ENCODE assay signal across 8 cellular contexts in the genomic region with DNA sequence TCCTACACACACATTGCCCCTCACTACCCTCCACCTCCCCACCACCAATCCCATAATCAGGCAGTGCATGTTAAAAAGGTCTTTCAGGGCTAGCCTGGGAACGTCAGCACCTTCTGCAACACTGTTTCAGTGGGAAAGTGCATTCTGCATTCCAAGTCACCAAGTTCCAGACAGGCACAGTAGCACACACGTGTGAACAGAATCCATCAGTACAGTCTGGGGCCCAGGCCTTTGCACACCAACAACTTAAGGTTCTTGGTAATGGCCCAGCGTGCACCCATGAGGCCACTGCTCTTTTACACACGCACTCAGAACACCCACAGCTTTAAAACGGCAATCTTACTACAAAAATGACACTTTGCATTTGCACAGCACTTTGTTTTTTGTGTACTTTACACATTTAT. TPM values are rescaled to one million over a fixed set of nuclear protein-coding genes. Genes with fewer than 3 reads are reported as not detected.
DNase-seq lines count a peak whose midpoint lies in the region; ATAC-seq and TF ChIP-seq lines count a peak whose summit lies in the region.

No MANE protein-coding gene starts in this region.

- no peaks in the 10 kb centered on the region for H3K9me3 ChIP-seq in SK-N-SH

- peak overlapping the region; percentile 95 for H3K4me2 ChIP-seq in SK-N-SH

- CTCF ChIA-PET in SK-N-SH (lab: Yijun Ruan, JAX): no interaction called here

- peaks cover 55% of the 10 kb centered on the region for H4K20me1 ChIP-seq in SK-N-SH (ENCODE audit: insufficient read depth)

- ATAC-seq in HG03460 (IDR thresholded peaks at IDR 0.05; ENCODE audit: unreplicated experiment) (no peak), GM18867 (IDR thresholded peaks at IDR 0.05; ENCODE audit: unreplicated experiment) (no peak)

- TF ChIP-seq CTCF in GM12865 (IDR thresholded peaks at IDR 0.05; ENCODE audit: insufficient read depth, low read depth, low read length, missing control alignments) (no peak), SK-N-SH (IDR thresholded peaks at IDR 0.05) (no peak), fibroblast of mammary gland (conservative IDR thresholded peaks at IDR 0.05; ENCODE audit: control insufficient read depth, insufficient read depth, low read depth, low read length) (no peak)

- 11% methylated on average over 5 of the region's 5 CpGs for WGBS in SK-N-SH (ENCODE audit: low lambda C conversion rate)

- no peak overlapping the region for H2AFZ ChIP-seq in SK-N-SH (ENCODE audit: low read depth)

- peak overlapping the region; percentile 76 to 99; a peak in 3 of 4 replicates for H3K27ac ChIP-seq in SK-N-SH (ENCODE audit: low read depth in 2 of 2, low read length in 1 of 2)

- POLR2A ChIA-PET in SK-N-SH (lab: Yijun Ruan, JAX): no interaction called here

- peak overlapping the region; percentile 99 for H3K9ac ChIP-seq in SK-N-SH

- H3F3A ChIP-seq in SK-N-SH (replicated peaks; ENCODE audit: insufficient read depth): peaks cover 68% of the 10 kb centered on the region

- no peak for TF ChIP-seq EP300 in SK-N-SH (IDR thresholded peaks at IDR 0.05; ENCODE audit: borderline replicate concordance in 1 of 2, low read depth in 1 of 2, low read length in 1 of 2)

- peaks cover 11 to 56% of the 10 kb centered on the region in 2 experiments for H3K4me1 ChIP-seq in SK-N-SH (ENCODE audit: control insufficient read depth in 1 of 2, insufficient read depth in 2 of 2, low read depth in 1 of 2, low read length in 1 of 2)

- intact Hi-C loops in posterior vena cava (cut with DNase I): no loop called here

- DNase-seq in GM12865 (ENCODE audit: low read depth): no peak
- no peak for DNase-seq in SK-N-SH
- DNase-seq in fibroblast of mammary gland (ENCODE audit: low read depth): no peak
- no peak for DNase-seq in skeletal muscle cell (ENCODE audit: low read depth)
- DNase-seq in posterior vena cava (ENCODE audit: low spot score): no peak
- DNase-seq in hippocampal formation (lab: John Stamatoyannopoulos, UW): no peak

- no peak for TF ChIP-seq RAD21 in SK-N-SH (IDR thresholded peaks at IDR 0.05; ENCODE audit: low read length)

- H3K27me3 ChIP-seq in SK-N-SH (ENCODE audit: insufficient read depth): no peaks in the 10 kb centered on the region

- H3K4me3 ChIP-seq in GM12865 (ENCODE audit: low read depth, low read length) (peak overlapping the region; percentile 58), SK-N-SH (ENCODE audit: low read depth in 2 of 2, low read length in 1 of 2) (peak overlapping the region; percentile 62 to 95), fibroblast of mammary gland (ENCODE audit: control insufficient read depth, low read depth, low read length) (peak overlapping the region; percentile 98), skeletal muscle cell (ENCODE audit: low read depth, low read length) (peak overlapping the region; percentile 78)

- peaks cover 14 to 45% of the 10 kb centered on the region in 2 experiments for H3K36me3 ChIP-seq in SK-N-SH (replicated peaks in 1 of 2; ENCODE audit: control insufficient read depth in 1 of 2, insufficient read depth in 2 of 2, low read length in 1 of 2)

- H3K79me2 ChIP-seq in SK-N-SH (ENCODE audit: insufficient read depth): peaks cover 78% of the 10 kb centered on the region

- H3K9me2 ChIP-seq in SK-N-SH: no peaks in the 10 kb centered on the region

TF ChIP-seq in SK-N-SH, 30 proteins besides CTCF, POLR2A, EP300 and RAD21 (continues in another document):
- TF ChIP-seq RCOR1 (IDR thresholded peaks at IDR 0.05; ENCODE audit: low read length) (no peak), MXI1 (IDR thresholded peaks at IDR 0.05; ENCODE audit: low read depth, low read length) (no peak), SIN3A (IDR thresholded peaks at IDR 0.05; ENCODE audit: borderline replicate concordance, low read depth, low read length) (peak; percentile 58; the same call in 1 of the 2 replicates), MEF2A (IDR thresholded peaks at IDR 0.05; ENCODE audit: borderline replicate concordance, low read depth) (no peak), POLR2AphosphoS5 (IDR thresholded peaks at IDR 0.05; ENCODE audit: low read depth, low read length) (peak; percentile 48; the same call in 1 of the 2 replicates), FOXM1 (IDR thresholded peaks at IDR 0.05; ENCODE audit: low read depth) (0 out of 2 replicates have a peak, but pooled peaks have one; percentile 27), TCF12 (IDR thresholded peaks at IDR 0.05) (no peak), TEAD4 (IDR thresholded peaks at IDR 0.05; ENCODE audit: borderline replicate concordance, insufficient read depth) (no peak), TAF1 (IDR thresholded peaks at IDR 0.05; ENCODE audit: borderline replicate concordance, low read depth, low read length) (0 out of 2 replicates have a peak, but pooled peaks have one; percentile 5), YY1 (IDR thresholded peaks at IDR 0.05; ENCODE audit: low read depth) (no peak), SMC3 (IDR thresholded peaks at IDR 0.05; ENCODE audit: low read depth, low read length) (no peak; the same call in 1 of the 2 replicates), NRF1 (IDR thresholded peaks at IDR 0.05; ENCODE audit: low read depth, low read length) (no peak), JUND (IDR thresholded peaks at IDR 0.05) (no peak)
- TF ChIP-seq, protein P1, sequence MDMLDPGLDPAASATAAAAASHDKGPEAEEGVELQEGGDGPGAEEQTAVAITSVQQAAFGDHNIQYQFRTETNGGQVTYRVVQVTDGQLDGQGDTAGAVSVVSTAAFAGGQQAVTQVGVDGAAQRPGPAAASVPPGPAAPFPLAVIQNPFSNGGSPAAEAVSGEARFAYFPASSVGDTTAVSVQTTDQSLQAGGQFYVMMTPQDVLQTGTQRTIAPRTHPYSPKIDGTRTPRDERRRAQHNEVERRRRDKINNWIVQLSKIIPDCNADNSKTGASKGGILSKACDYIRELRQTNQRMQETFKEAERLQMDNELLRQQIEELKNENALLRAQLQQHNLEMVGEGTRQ (IDR thresholded peaks at IDR 0.05; ENCODE audit: borderline replicate concordance, low read depth, low read length): no peak
- TF ChIP-seq, protein P2, sequence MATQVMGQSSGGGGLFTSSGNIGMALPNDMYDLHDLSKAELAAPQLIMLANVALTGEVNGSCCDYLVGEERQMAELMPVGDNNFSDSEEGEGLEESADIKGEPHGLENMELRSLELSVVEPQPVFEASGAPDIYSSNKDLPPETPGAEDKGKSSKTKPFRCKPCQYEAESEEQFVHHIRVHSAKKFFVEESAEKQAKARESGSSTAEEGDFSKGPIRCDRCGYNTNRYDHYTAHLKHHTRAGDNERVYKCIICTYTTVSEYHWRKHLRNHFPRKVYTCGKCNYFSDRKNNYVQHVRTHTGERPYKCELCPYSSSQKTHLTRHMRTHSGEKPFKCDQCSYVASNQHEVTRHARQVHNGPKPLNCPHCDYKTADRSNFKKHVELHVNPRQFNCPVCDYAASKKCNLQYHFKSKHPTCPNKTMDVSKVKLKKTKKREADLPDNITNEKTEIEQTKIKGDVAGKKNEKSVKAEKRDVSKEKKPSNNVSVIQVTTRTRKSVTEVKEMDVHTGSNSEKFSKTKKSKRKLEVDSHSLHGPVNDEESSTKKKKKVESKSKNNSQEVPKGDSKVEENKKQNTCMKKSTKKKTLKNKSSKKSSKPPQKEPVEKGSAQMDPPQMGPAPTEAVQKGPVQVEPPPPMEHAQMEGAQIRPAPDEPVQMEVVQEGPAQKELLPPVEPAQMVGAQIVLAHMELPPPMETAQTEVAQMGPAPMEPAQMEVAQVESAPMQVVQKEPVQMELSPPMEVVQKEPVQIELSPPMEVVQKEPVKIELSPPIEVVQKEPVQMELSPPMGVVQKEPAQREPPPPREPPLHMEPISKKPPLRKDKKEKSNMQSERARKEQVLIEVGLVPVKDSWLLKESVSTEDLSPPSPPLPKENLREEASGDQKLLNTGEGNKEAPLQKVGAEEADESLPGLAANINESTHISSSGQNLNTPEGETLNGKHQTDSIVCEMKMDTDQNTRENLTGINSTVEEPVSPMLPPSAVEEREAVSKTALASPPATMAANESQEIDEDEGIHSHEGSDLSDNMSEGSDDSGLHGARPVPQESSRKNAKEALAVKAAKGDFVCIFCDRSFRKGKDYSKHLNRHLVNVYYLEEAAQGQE (IDR thresholded peaks at IDR 0.05; ENCODE audit: low read depth, low read length): no peak
- TF ChIP-seq, protein P3, sequence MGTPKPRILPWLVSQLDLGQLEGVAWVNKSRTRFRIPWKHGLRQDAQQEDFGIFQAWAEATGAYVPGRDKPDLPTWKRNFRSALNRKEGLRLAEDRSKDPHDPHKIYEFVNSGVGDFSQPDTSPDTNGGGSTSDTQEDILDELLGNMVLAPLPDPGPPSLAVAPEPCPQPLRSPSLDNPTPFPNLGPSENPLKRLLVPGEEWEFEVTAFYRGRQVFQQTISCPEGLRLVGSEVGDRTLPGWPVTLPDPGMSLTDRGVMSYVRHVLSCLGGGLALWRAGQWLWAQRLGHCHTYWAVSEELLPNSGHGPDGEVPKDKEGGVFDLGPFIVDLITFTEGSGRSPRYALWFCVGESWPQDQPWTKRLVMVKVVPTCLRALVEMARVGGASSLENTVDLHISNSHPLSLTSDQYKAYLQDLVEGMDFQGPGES (IDR thresholded peaks at IDR 0.05; ENCODE audit: low read depth, low read length): no peak
- TF ChIP-seq, protein P4, sequence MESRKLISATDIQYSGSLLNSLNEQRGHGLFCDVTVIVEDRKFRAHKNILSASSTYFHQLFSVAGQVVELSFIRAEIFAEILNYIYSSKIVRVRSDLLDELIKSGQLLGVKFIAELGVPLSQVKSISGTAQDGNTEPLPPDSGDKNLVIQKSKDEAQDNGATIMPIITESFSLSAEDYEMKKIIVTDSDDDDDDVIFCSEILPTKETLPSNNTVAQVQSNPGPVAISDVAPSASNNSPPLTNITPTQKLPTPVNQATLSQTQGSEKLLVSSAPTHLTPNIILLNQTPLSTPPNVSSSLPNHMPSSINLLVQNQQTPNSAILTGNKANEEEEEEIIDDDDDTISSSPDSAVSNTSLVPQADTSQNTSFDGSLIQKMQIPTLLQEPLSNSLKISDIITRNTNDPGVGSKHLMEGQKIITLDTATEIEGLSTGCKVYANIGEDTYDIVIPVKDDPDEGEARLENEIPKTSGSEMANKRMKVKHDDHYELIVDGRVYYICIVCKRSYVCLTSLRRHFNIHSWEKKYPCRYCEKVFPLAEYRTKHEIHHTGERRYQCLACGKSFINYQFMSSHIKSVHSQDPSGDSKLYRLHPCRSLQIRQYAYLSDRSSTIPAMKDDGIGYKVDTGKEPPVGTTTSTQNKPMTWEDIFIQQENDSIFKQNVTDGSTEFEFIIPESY (IDR thresholded peaks at IDR 0.05; ENCODE audit: borderline replicate concordance, low read depth): no peak

RNA-seq across cellular contexts. Expression of a gene that starts 1.2 kb away (rescaled TPM):
- 4,669 and 5,711 TPM in 2 replicates for polyA plus RNA-seq in SK-N-SH (2012; rRNA removed)
- 5,477 and 5,705 TPM in 2 replicates for polyA plus RNA-seq in SK-N-SH (2012; cell fraction: cytosol; rRNA removed)
- 2,958 and 4,347 TPM in 2 replicates for polyA plus RNA-seq in SK-N-SH (2012; cell fraction: nucleus; rRNA removed)
- total RNA-seq in posterior vena cava: 1,000 to 10,000 TPM in 1 of 2 donors, 100 to 1,000 TPM in 1; 815 to 1,045 TPM
